Comparison of ENCODE assay signal across 1 cellular context in genomic region chr6:93806409-93807270, GRCh38.
A peak's percentile ranks its signal among the peaks of the same experiment; 100 is the strongest.
TF ChIP-seq lines count a peak whose summit lies in the region.

No MANE protein-coding gene starts in this region.

TF ChIP-seq in GM23338, 12 proteins besides CTCF, POLR2A, EP300 and RAD21 (continued from another document):
- TF ChIP-seq ZNF462 (CRISPR knock-in tag; IDR thresholded peaks at IDR 0.05) = no peak
- TF ChIP-seq POLR2AphosphoS5 (IDR thresholded peaks at IDR 0.05; ENCODE audit: low read depth) = peak; percentile 31
TF ChIP-seq in GM23338: peak in this region for 1.
